ENCODE assay signal across 17 cellular contexts in genomic region chr20:49785149-49785850, GRCh38. TPM values are rescaled to one million over a fixed set of nuclear protein-coding genes. Genes with fewer than 3 reads are reported as not detected.
DNase-seq lines count a peak whose midpoint lies in the region; ATAC-seq and TF ChIP-seq lines count a peak whose summit lies in the region.
"Had no signal": no experiment of that assay in that cellular context is flagged by ENCODE, and none has a peak within 500 bp of the region (broad histone marks: within the 10 kb centered on the region; RNA-seq: fewer than 3 reads in every experiment).

No MANE protein-coding gene starts in this region.

- TF ChIP-seq CTCF in OCI-LY7 (conservative IDR thresholded peaks at IDR 0.05; ENCODE audit: low read length) (no peak), spleen (IDR thresholded peaks at IDR 0.05 in 8 of 11, conservative IDR thresholded peaks at IDR 0.05 in 3 of 11) (no peak), PC-9 (conservative IDR thresholded peaks at IDR 0.05) (no peak), WTC11 (IDR thresholded peaks at IDR 0.05) (no peak)

- peaks cover 11% of the 10 kb centered on the region; the same call in 1 of the 2 replicates for H3K4me1 Mint-ChIP-seq in WTC11

- no peaks in the 10 kb centered on the region for H3K9me3 Mint-ChIP-seq in WTC11
- H3K9me3 Mint-ChIP-seq: activated naive CD4-positive, alpha-beta T cell treated with anti-CD3 and anti-CD28 coated beads for 36 hours had no signal

- no peak overlapping the region for H3K27ac Mint-ChIP-seq in WTC11
- H3K27ac Mint-ChIP-seq: activated naive CD4-positive, alpha-beta T cell treated with anti-CD3 and anti-CD28 coated beads for 36 hours had no signal

- H3K9me2 ChIP-seq in OCI-LY7 (ENCODE audit: insufficient read depth, low read length) (no peaks in the 10 kb centered on the region), PC-9 (ENCODE audit: insufficient read depth) (no peaks in the 10 kb centered on the region)

- H2AFZ ChIP-seq in OCI-LY7 (ENCODE audit: low read length) (peak overlapping the region; percentile 96), PC-9 (no peak overlapping the region)

- H3K9me3 ChIP-seq in OCI-LY7 (ENCODE audit: low read length) (no peaks in the 10 kb centered on the region), spleen (no peaks in the 10 kb centered on the region), PC-9 (ENCODE audit: insufficient read depth, low read depth) (no peaks in the 10 kb centered on the region)
- H3K9me3 ChIP-seq: right lobe of liver, thoracic aorta had no signal

- no peaks in the 10 kb centered on the region for H3K79me2 ChIP-seq in OCI-LY7 (ENCODE audit: insufficient read depth, low read depth, low read length)
- no peaks in the 10 kb centered on the region for H3K79me2 ChIP-seq in PC-9 (ENCODE audit: low read depth)

- H3K4me3 ChIP-seq in OCI-LY7 (ENCODE audit: low read depth, low read length, poor library complexity, severe bottlenecking) (peak overlapping the region; percentile 51), spleen (peak overlapping the region in 1 of 8 donors; percentile 58), PC-9 (no peak overlapping the region)
- H3K4me3 ChIP-seq: right lobe of liver, thoracic aorta had no signal

- BruUV-seq in OCI-LY7 (replicated peaks; lab: Mats Ljungman, UMichigan) (no TSS peak), PC-9 (replicated peaks; lab: Mats Ljungman, UMichigan) (no TSS peak)

- TF ChIP-seq POLR2A in spleen (IDR thresholded peaks at IDR 0.05): no peak

- WGBS in spleen, 5 donors: 83 to 89% (median 85%) methylated on average over 15 of the region's 15 CpGs

- no peaks in the 10 kb centered on the region for H3K27me3 Mint-ChIP-seq in WTC11 (ENCODE audit: low read depth)

- H3K4me2 ChIP-seq in OCI-LY7 (ENCODE audit: low read length) (peak overlapping the region; percentile 75), PC-9 (no peak overlapping the region)

- peak; percentile 28 for ATAC-seq in GM18873 (IDR thresholded peaks at IDR 0.05; ENCODE audit: low FRiP score, unreplicated experiment)
- peak; percentile 6 for ATAC-seq in HG02610 (IDR thresholded peaks at IDR 0.05; ENCODE audit: unreplicated experiment)
- no peak for ATAC-seq in WTC11
- ATAC-seq in HG03097 (IDR thresholded peaks at IDR 0.05; ENCODE audit: low FRiP score, unreplicated experiment): no peak

- peaks cover 44% of the 10 kb centered on the region for H3F3A ChIP-seq in PC-9 (ENCODE audit: insufficient read depth, low read depth)

- H3K36me3 Mint-ChIP-seq in WTC11: no peaks in the 10 kb centered on the region

- H3K4me3 Mint-ChIP-seq in WTC11: no peak overlapping the region
- H3K4me3 Mint-ChIP-seq: activated naive CD4-positive, alpha-beta T cell treated with anti-CD3 and anti-CD28 coated beads for 36 hours had no signal

- H3K4me1 ChIP-seq in OCI-LY7 (ENCODE audit: insufficient read depth, low read length, poor library complexity, severe bottlenecking) (peaks cover 26% of the 10 kb centered on the region), spleen (peaks cover 9 to 72% (median 54%) of the 10 kb centered on the region in 6 donors), PC-9 (replicated peaks; ENCODE audit: insufficient read depth) (peaks cover 38% of the 10 kb centered on the region)
- H3K4me1 ChIP-seq: right lobe of liver had no signal

- H3K27ac ChIP-seq in OCI-LY7 (ENCODE audit: low read depth, low read length, poor library complexity, severe bottlenecking) (peak overlapping the region; percentile 38), spleen (peak overlapping the region in 7 of 8 donors; percentile 56 to 89 (median 81)), PC-9 (no peak overlapping the region)
- H3K27ac ChIP-seq: RWPE1, thoracic aorta had no signal

- POLR2A ChIA-PET in OCI-LY7 (lab: Charles Lee): interaction anchor here (0.6 to 1.5 kb wide), 3 partner anchors 17 to 116 kb away, joined by 4 to 5 read pairs (median 4); no protein-coding TSS in a partner anchor
- POLR2A ChIA-PET in PC-9 (lab: Charles Lee; ENCODE audit: unreplicated experiment): no interaction called here
- POLR2A ChIA-PET in WTC11 (lab: Charles Lee): no interaction called here

- CTCF ChIA-PET in OCI-LY7 (lab: Charles Lee; ENCODE audit: unreplicated experiment): interaction anchor here (0.6 to 0.7 kb wide), 2 partner anchors 60 to 202 kb away, joined by 3 to 4 read pairs; no protein-coding TSS in a partner anchor
- CTCF ChIA-PET in PC-9 (lab: Charles Lee): no interaction called here
- CTCF ChIA-PET in WTC11 (lab: Charles Lee): interaction anchor here (0.7 to 2.0 kb wide), 5 partner anchors 10 to 91 kb away, joined by 3 to 8 read pairs (median 3); partner anchors contain the start of gene SLC9A8

- intact Hi-C loops in OCI-LY7 (cut with micrococcal nuclease; ENCODE audit: unreplicated experiment): no loop called here
- intact Hi-C loops in spleen (cut with DNase I; ENCODE audit: low total_unique reads): no loop called here
- intact Hi-C loops in PC-9 (cut with micrococcal nuclease; ENCODE audit: unreplicated experiment): no loop called here

- no peaks in the 10 kb centered on the region for H4K20me1 ChIP-seq in OCI-LY7 (ENCODE audit: insufficient read depth, low read length)
- H4K20me1 ChIP-seq in PC-9 (ENCODE audit: insufficient read depth): no peaks in the 10 kb centered on the region

- H3K36me3 ChIP-seq in OCI-LY7 (ENCODE audit: insufficient read depth, low read length) (no peaks in the 10 kb centered on the region), spleen (no peaks in the 10 kb centered on the region), PC-9 (ENCODE audit: low read depth) (0 out of 2 replicates have a peak, but pooled peaks cover 4% of the 10 kb centered on the region)
- H3K36me3 ChIP-seq: right lobe of liver, thoracic aorta had no signal

- DNase-seq in OCI-LY7 (ENCODE audit: low spot score): no peak
- DNase-seq in spleen: no peak
- no peak for DNase-seq in PC-9
- DNase-seq in WTC11 (ENCODE audit: low spot score): no peak
- DNase-seq: activated CD8-positive, alpha-beta memory T cell treated with anti-CD3 and anti-CD28 coated beads, Interleukin-2, amount 50 U/mL, for 48 hours; activated naive CD4-positive, alpha-beta T cell treated with anti-CD3 and anti-CD28 coated beads for 36 hours; C1 segment of cervical spinal cord; cortex of kidney; DMS53; erythroblast; NCI-H526 treated with DMSO at 0.1 percent for 48 hours; right lobe of liver had no signal

- H3K27me3 ChIP-seq in spleen (replicated peaks in 1 of 7) (no peaks in the 10 kb centered on the region), PC-9 (ENCODE audit: insufficient read depth, low read depth) (no peaks in the 10 kb centered on the region)
- H3K27me3 ChIP-seq: right lobe of liver had no signal

TF ChIP-seq in WTC11, 78 proteins besides CTCF, POLR2A, EP300 and RAD21 (continues in another document):
- TF ChIP-seq ATF6 (CRISPR knock-in tag; IDR thresholded peaks at IDR 0.05) (no peak), ZNF416 (CRISPR knock-in tag; IDR thresholded peaks at IDR 0.05) (no peak), PRRX2 (CRISPR knock-in tag; IDR thresholded peaks at IDR 0.05) (no peak), MXD4 (CRISPR knock-in tag; IDR thresholded peaks at IDR 0.05; ENCODE audit: borderline replicate concordance) (no peak), NR1H2 (CRISPR knock-in tag; IDR thresholded peaks at IDR 0.05) (no peak), FOXJ3 (CRISPR knock-in tag; IDR thresholded peaks at IDR 0.05; ENCODE audit: borderline replicate concordance) (no peak), RELA (CRISPR knock-in tag; IDR thresholded peaks at IDR 0.05; ENCODE audit: borderline replicate concordance) (no peak), ERG (CRISPR knock-in tag; IDR thresholded peaks at IDR 0.05) (no peak), ZNF423 (CRISPR knock-in tag; IDR thresholded peaks at IDR 0.05) (no peak), ZNF671 (CRISPR knock-in tag; IDR thresholded peaks at IDR 0.05) (no peak)
- TF ChIP-seq, protein P1, sequence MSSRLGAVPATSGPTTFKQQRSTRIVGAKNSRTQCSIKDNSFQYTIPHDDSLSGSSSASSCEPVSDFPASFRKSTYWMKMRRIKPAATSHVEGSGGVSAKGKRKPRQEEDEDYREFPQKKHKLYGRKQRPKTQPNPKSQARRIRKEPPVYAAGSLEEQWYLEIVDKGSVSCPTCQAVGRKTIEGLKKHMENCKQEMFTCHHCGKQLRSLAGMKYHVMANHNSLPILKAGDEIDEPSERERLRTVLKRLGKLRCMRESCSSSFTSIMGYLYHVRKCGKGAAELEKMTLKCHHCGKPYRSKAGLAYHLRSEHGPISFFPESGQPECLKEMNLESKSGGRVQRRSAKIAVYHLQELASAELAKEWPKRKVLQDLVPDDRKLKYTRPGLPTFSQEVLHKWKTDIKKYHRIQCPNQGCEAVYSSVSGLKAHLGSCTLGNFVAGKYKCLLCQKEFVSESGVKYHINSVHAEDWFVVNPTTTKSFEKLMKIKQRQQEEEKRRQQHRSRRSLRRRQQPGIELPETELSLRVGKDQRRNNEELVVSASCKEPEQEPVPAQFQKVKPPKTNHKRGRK (CRISPR knock-in tag; IDR thresholded peaks at IDR 0.05; ENCODE audit: borderline replicate concordance): no peak

RNA-seq across cellular contexts. Expression of gene SLC9A8, which starts 27.3 kb away (rescaled TPM):
- 13.9 and 30.3 TPM in 2 replicates for total RNA-seq in OCI-LY7 (2014; rRNA removed; shearing (Covaris generic))
- total RNA-seq in OCI-LY7 (2022) (22.0 and 28.7 TPM in 2 replicates), spleen (10 to 100 TPM; 15.9 to 35.3 (median 28.6) TPM), PC-9 (2021) (12.7 and 21.4 TPM in 2 replicates), WTC11 (2021) (6.3 to 6.5 TPM (median 6.5 TPM) in 3 replicates)
- polyA plus RNA-seq in spleen: 10 to 100 TPM in 1 of 3 donors, 1 to 10 TPM in 2; 4.6 to 11.9 (median 8.9) TPM

Comparison
In these comparisons a context has a peak if more than half of its experiments do, and no peak if none do; other contexts are left out.
1. ATAC-seq: peak in GM18873 (single experiment) and HG02610 (single experiment); none in WTC11 (single experiment) and HG03097 (single experiment).